Comparison of ENCODE assay signal across 9 cellular contexts in the genomic region with DNA sequence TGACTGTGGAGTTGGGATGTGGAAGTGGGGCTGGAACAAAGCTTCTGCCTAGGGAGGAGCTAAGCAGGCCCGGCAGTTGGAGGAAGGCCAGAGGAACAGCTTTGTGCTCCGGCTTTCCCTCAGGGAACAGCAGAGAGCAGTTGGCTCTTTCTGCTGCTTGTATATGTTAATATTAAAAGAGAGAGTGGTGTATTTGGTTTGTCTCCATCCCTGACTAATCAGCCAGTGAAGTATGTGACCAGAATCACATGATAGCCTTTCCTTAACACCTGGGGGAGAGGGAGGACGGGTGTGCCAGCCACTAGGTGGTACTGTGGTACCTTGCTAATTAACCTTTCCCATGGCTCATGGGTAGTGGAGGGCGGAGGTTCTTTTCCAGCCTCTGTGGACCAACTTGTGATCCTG. TPM values are rescaled to one million over a fixed set of nuclear protein-coding genes. Genes with fewer than 3 reads are reported as not detected.
DNase-seq lines count a peak whose midpoint lies in the region; ATAC-seq and TF ChIP-seq lines count a peak whose summit lies in the region.
"Had no signal": no experiment of that assay in that cellular context is flagged by ENCODE, and none has a peak within 500 bp of the region (broad histone marks: within the 10 kb centered on the region; RNA-seq: fewer than 3 reads in every experiment).

No MANE protein-coding gene starts in this region.

- H3K27ac Mint-ChIP-seq in IgD-negative memory B cell, result peak overlapping the region; percentile 53 to 77 (median 62)
- H3K27ac Mint-ChIP-seq: T-helper 1 cell treated with Interleukin-12 subunit alpha and Interleukin-12 subunit beta and Interleukin-4 antibody, amounts not matched to agents 30 μg/mL and 1 μg/mL, for 36 hours had no signal

- H3K27me3 ChIP-seq in lower lobe of right lung (ENCODE audit: low read depth), result no peaks in the 10 kb centered on the region

- H3K9me3 ChIP-seq in lower lobe of right lung, result no peaks in the 10 kb centered on the region

- no peaks in the 10 kb centered on the region for H3K27me3 Mint-ChIP-seq in IgD-negative memory B cell

- peaks cover 68% of the 10 kb centered on the region for H3K36me3 ChIP-seq in lower lobe of right lung

- peak overlapping the region in 1 of 4 donors; percentile 43 for H3K4me3 Mint-ChIP-seq in IgD-negative memory B cell
- H3K4me3 Mint-ChIP-seq: T-helper 1 cell treated with Interleukin-12 subunit alpha and Interleukin-12 subunit beta and Interleukin-4 antibody, amounts not matched to agents 30 μg/mL and 1 μg/mL, for 36 hours had no signal

- no peaks in the 10 kb centered on the region for H3K4me1 ChIP-seq in lower lobe of right lung

- TF ChIP-seq CTCF in lower lobe of right lung (IDR thresholded peaks at IDR 0.05), result peak; percentile 45

- no peaks in the 10 kb centered on the region for H3K9me3 Mint-ChIP-seq in IgD-negative memory B cell
- H3K9me3 Mint-ChIP-seq: T-helper 1 cell treated with Interleukin-12 subunit alpha and Interleukin-12 subunit beta and Interleukin-4 antibody, amounts not matched to agents 30 μg/mL and 1 μg/mL, for 36 hours had no signal

- ATAC-seq in lower lobe of right lung (peak; percentile 80 to 84), HG02610 (IDR thresholded peaks at IDR 0.05; ENCODE audit: unreplicated experiment) (no peak), HG03442 (IDR thresholded peaks at IDR 0.05; ENCODE audit: unreplicated experiment) (no peak)

- H3K4me3 ChIP-seq in lower lobe of right lung, result no peak overlapping the region

- DNase-seq in DMS 273 (lab: John Stamatoyannopoulos, UW; ENCODE audit: unreplicated experiment) (peak; percentile 97), SHP77 treated with DMSO at 0.1 percent for 48 hours (lab: John Stamatoyannopoulos, UW) (peak; percentile 16), lower lobe of right lung (peak; percentile 51)
- peak; percentile 27 for DNase-seq in central memory CD4-positive, alpha-beta T cell
- DNase-seq in activated CD8-positive, alpha-beta memory T cell treated with anti-CD3 and anti-CD28 coated beads for 24 hours, result no peak

- H3K4me1 Mint-ChIP-seq in IgD-negative memory B cell, result peaks cover 3 to 7% (median 6%) of the 10 kb centered on the region in 3 donors

- intact Hi-C loops in lower lobe of right lung (cut with DNase I), result no loop called here

- H3K27ac ChIP-seq in lower lobe of right lung, result no peak overlapping the region

- peaks cover 2% of the 10 kb centered on the region for H3K36me3 Mint-ChIP-seq in IgD-negative memory B cell

RNA-seq across cellular contexts. Expression of a gene that starts 10.0 kb away (rescaled TPM):
- 44.5 TPM for polyA plus RNA-seq in IgD-negative memory B cell
- total RNA-seq in lower lobe of right lung, result 41.9 TPM

RNA-seq across cellular contexts. Expression of a gene that starts 10.1 kb away (rescaled TPM):
- 6.4 TPM for polyA plus RNA-seq in IgD-negative memory B cell
- total RNA-seq in lower lobe of right lung, result 55.1 TPM

RNA-seq across cellular contexts. Expression of a gene that starts 29.5 kb away (rescaled TPM):
- polyA plus RNA-seq in IgD-negative memory B cell, result 249 TPM
- 241 TPM for total RNA-seq in lower lobe of right lung

RNA-seq across cellular contexts. Expression of a gene that starts 40.9 kb away (rescaled TPM):
- 49.1 TPM for polyA plus RNA-seq in IgD-negative memory B cell
- total RNA-seq in lower lobe of right lung, result 60.7 TPM

RNA-seq across cellular contexts. Expression of a gene that starts 48.3 kb away (rescaled TPM):
- polyA plus RNA-seq in IgD-negative memory B cell, result not detected
- total RNA-seq in lower lobe of right lung, result not detected

Comparison
In these comparisons a context has a peak if more than half of its experiments do, and no peak if none do; other contexts are left out.
1. ATAC-seq: peak in lower lobe of right lung (2 of 2); none in HG02610 (single experiment) and HG03442 (single experiment).